In genomic region chr5:134595458-134595838, GRCh38 we compare ENCODE assay signal across 1 cellular context.
TF ChIP-seq lines count a peak whose summit lies in the region.

No MANE protein-coding gene starts in this region.

TF ChIP-seq in HepG2, 621 proteins besides CTCF, POLR2A, EP300 and RAD21:
- no peak for TF ChIP-seq ZNF83 (CRISPR knock-in tag; IDR thresholded peaks at IDR 0.05; ENCODE audit: borderline replicate concordance)
- TF ChIP-seq ZBTB46 (CRISPR knock-in tag; IDR thresholded peaks at IDR 0.05; ENCODE audit: borderline replicate concordance), result no peak
- TF ChIP-seq ATAD3A (CRISPR knock-in tag; IDR thresholded peaks at IDR 0.05), result no peak
- TF ChIP-seq, protein P1, sequence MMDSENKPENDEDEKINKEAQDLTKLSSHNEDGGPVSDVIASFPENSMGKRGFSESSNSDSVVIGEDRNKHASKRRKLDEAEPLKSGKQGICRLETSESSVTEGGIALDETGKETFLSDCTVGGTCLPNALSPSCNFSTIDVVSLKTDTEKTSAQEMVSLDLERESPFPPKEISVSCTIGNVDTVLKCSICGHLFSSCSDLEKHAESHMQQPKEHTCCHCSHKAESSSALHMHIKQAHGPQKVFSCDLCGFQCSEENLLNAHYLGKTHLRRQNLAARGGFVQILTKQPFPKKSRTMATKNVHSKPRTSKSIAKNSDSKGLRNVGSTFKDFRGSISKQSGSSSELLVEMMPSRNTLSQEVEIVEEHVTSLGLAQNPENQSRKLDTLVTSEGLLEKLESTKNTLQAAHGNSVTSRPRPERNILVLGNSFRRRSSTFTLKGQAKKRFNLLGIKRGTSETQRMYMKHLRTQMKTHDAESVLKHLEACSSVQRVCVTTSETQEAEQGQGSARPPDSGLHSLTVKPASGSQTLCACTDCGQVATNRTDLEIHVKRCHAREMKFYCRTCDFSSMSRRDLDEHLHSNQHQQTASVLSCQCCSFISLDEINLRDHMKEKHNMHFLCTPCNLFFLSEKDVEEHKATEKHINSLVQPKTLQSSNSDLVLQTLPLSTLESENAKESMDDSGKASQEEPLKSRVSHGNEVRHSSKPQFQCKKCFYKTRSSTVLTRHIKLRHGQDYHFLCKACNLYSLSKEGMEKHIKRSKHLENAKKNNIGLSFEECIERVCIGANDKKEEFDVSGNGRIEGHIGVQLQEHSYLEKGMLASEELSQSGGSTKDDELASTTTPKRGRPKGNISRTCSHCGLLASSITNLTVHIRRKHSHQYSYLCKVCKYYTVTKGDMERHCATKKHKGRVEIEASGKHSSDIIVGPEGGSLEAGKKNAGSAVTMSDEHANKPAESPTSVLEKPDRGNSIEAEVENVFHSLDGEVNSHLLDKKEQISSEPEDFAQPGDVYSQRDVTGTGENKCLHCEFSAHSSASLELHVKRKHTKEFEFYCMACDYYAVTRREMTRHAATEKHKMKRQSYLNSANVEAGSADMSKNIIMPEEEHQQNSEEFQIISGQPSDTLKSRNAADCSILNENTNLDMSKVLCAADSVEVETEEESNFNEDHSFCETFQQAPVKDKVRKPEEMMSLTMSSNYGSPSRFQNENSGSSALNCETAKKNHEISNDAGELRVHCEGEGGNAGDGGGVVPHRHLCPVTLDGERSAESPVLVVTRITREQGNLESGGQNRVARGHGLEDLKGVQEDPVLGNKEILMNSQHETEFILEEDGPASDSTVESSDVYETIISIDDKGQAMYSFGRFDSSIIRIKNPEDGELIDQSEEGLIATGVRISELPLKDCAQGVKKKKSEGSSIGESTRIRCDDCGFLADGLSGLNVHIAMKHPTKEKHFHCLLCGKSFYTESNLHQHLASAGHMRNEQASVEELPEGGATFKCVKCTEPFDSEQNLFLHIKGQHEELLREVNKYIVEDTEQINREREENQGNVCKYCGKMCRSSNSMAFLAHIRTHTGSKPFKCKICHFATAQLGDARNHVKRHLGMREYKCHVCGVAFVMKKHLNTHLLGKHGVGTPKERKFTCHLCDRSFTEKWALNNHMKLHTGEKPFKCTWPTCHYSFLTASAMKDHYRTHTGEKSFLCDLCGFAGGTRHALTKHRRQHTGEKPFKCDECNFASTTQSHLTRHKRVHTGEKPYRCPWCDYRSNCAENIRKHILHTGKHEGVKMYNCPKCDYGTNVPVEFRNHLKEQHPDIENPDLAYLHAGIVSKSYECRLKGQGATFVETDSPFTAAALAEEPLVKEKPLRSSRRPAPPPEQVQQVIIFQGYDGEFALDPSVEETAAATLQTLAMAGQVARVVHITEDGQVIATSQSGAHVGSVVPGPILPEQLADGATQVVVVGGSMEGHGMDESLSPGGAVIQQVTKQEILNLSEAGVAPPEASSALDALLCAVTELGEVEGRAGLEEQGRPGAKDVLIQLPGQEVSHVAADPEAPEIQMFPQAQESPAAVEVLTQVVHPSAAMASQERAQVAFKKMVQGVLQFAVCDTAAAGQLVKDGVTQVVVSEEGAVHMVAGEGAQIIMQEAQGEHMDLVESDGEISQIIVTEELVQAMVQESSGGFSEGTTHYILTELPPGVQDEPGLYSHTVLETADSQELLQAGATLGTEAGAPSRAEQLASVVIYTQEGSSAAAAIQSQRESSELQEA (CRISPR knock-in tag; IDR thresholded peaks at IDR 0.05; ENCODE audit: not compliant biosample characterization), result no peak
- TF ChIP-seq ZNF772 (CRISPR knock-in tag; IDR thresholded peaks at IDR 0.05), result no peak
- TF ChIP-seq TSC22D2 (CRISPR knock-in tag; IDR thresholded peaks at IDR 0.05; ENCODE audit: borderline replicate concordance), result no peak
- no peak for TF ChIP-seq ZNF275 (CRISPR knock-in tag; IDR thresholded peaks at IDR 0.05; ENCODE audit: borderline replicate concordance)
- no peak for TF ChIP-seq TERF1 (CRISPR knock-in tag; IDR thresholded peaks at IDR 0.05)
- no peak for TF ChIP-seq RARG (CRISPR knock-in tag; IDR thresholded peaks at IDR 0.05; ENCODE audit: low read depth)
